Comparison of ENCODE assay signal across 1 cellular context in the genomic region with DNA sequence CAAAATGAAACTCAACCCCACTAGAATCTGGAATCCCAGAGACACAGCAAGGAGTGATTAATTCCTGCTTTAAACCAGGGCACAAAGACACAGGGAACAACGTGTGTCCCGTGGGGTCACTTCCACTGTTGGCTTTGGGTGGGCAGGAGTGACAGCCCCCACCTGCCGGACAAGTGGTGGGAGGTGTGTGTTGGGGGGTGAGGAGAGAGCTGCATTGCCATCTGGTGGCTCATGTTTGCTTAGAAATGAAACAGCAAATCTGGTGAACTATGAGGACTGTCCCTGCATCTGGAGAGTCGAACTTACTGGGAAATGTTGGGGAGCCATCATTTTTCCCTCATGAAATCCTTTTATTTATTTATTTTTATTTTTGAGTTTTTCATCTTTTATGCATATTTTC.
TF ChIP-seq lines count a peak whose summit lies in the region.

No MANE protein-coding gene starts in this region.

TF ChIP-seq in HCT116, 20 proteins besides CTCF, POLR2A, EP300 and RAD21 (continued from another document):
- TF ChIP-seq, protein P1, sequence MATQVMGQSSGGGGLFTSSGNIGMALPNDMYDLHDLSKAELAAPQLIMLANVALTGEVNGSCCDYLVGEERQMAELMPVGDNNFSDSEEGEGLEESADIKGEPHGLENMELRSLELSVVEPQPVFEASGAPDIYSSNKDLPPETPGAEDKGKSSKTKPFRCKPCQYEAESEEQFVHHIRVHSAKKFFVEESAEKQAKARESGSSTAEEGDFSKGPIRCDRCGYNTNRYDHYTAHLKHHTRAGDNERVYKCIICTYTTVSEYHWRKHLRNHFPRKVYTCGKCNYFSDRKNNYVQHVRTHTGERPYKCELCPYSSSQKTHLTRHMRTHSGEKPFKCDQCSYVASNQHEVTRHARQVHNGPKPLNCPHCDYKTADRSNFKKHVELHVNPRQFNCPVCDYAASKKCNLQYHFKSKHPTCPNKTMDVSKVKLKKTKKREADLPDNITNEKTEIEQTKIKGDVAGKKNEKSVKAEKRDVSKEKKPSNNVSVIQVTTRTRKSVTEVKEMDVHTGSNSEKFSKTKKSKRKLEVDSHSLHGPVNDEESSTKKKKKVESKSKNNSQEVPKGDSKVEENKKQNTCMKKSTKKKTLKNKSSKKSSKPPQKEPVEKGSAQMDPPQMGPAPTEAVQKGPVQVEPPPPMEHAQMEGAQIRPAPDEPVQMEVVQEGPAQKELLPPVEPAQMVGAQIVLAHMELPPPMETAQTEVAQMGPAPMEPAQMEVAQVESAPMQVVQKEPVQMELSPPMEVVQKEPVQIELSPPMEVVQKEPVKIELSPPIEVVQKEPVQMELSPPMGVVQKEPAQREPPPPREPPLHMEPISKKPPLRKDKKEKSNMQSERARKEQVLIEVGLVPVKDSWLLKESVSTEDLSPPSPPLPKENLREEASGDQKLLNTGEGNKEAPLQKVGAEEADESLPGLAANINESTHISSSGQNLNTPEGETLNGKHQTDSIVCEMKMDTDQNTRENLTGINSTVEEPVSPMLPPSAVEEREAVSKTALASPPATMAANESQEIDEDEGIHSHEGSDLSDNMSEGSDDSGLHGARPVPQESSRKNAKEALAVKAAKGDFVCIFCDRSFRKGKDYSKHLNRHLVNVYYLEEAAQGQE (IDR thresholded peaks at IDR 0.05; ENCODE audit: low read depth), result no peak
- TF ChIP-seq ELF1 (IDR thresholded peaks at IDR 0.05; ENCODE audit: borderline replicate concordance, low read depth) (no peak), ZNF274 (IDR thresholded peaks at IDR 0.05; ENCODE audit: low read depth, low read length) (no peak)
TF ChIP-seq in HCT116: peak in this region for 0.
